ENCODE assay signal across 2 cellular contexts in genomic region chr15:62821384-62822131, GRCh38.
TF ChIP-seq lines count a peak whose summit lies in the region.

No MANE protein-coding gene starts in this region.

TF ChIP-seq in endothelial cell of umbilical vein, 7 proteins besides CTCF, POLR2A, EP300 and RAD21:
- TF ChIP-seq POLR2AphosphoS5 (IDR thresholded peaks at IDR 0.05; ENCODE audit: insufficient read depth, low read depth, low read length) (no peak), MAX (IDR thresholded peaks at IDR 0.05; ENCODE audit: insufficient read depth, insufficient read length) (no peak), JUN (IDR thresholded peaks at IDR 0.05; ENCODE audit: borderline replicate concordance, insufficient read depth, insufficient read length, low read depth) (no peak), FOS (IDR thresholded peaks at IDR 0.05; ENCODE audit: borderline replicate concordance, insufficient read depth, low read length) (no peak), EZH2 (IDR thresholded peaks at IDR 0.05; ENCODE audit: borderline replicate concordance, low read depth, low read length, severe bottlenecking) (no peak), MYC (IDR thresholded peaks at IDR 0.05; ENCODE audit: low read depth, low read length) (no peak), GATA2 (IDR thresholded peaks at IDR 0.05; ENCODE audit: insufficient read depth, insufficient read length, low read depth, low read length) (no peak)

TF ChIP-seq in HepG2, 621 proteins besides CTCF, POLR2A, EP300 and RAD21 (continues in another document):
- TF ChIP-seq NFKBIZ (CRISPR knock-in tag; IDR thresholded peaks at IDR 0.05) (no peak), MLX (CRISPR knock-in tag; IDR thresholded peaks at IDR 0.05) (0 out of 2 replicates have a peak, but pooled peaks have one; percentile 28), DRAP1 (CRISPR knock-in tag; IDR thresholded peaks at IDR 0.05) (0 out of 2 replicates have a peak, but pooled peaks have one; percentile 31), SSRP1 (CRISPR knock-in tag; IDR thresholded peaks at IDR 0.05) (no peak), SOX5 (CRISPR knock-in tag; IDR thresholded peaks at IDR 0.05; ENCODE audit: borderline replicate concordance) (peak; percentile 77), TBX3 (IDR thresholded peaks at IDR 0.05; ENCODE audit: borderline replicate concordance) (no peak), ZNF713 (CRISPR knock-in tag; IDR thresholded peaks at IDR 0.05) (no peak), NR2C2 (CRISPR knock-in tag; IDR thresholded peaks at IDR 0.05; ENCODE audit: borderline replicate concordance) (no peak), FOXP1 (IDR thresholded peaks at IDR 0.05) (no peak), FOXP1 (CRISPR knock-in tag; IDR thresholded peaks at IDR 0.05) (0 out of 2 replicates have a peak, but pooled peaks have one; percentile 9), KAT8 (CRISPR knock-in tag; IDR thresholded peaks at IDR 0.05) (peak; percentile 40; the same call in 1 of the 2 replicates), HOXD1 (CRISPR knock-in tag; IDR thresholded peaks at IDR 0.05) (no peak), CEBPZ (IDR thresholded peaks at IDR 0.05; ENCODE audit: low read length) (no peak), ZNF180 (CRISPR knock-in tag; IDR thresholded peaks at IDR 0.05; ENCODE audit: borderline replicate concordance, low read depth) (no peak), ZFP82 (CRISPR knock-in tag; IDR thresholded peaks at IDR 0.05; ENCODE audit: borderline replicate concordance) (no peak), ELF3 (CRISPR knock-in tag; IDR thresholded peaks at IDR 0.05) (peak; percentile 99), ATF2 (CRISPR knock-in tag; IDR thresholded peaks at IDR 0.05) (no peak), CBX2 (IDR thresholded peaks at IDR 0.05; ENCODE audit: low read depth, low read length) (no peak), CBX2 (CRISPR knock-in tag; IDR thresholded peaks at IDR 0.05; ENCODE audit: low read depth) (no peak), ZNF263 (CRISPR knock-in tag; IDR thresholded peaks at IDR 0.05) (no peak), CEBPB (IDR thresholded peaks at IDR 0.05; ENCODE audit: borderline replicate concordance, low read depth, low read length) (no peak), ZNF850 (CRISPR knock-in tag; conservative IDR thresholded peaks at IDR 0.05) (no peak), HNRNPLL (IDR thresholded peaks at IDR 0.05; ENCODE audit: low read depth, low read length, poor library complexity, severe bottlenecking) (no peak), PAXIP1 (CRISPR knock-in tag; conservative IDR thresholded peaks at IDR 0.05) (peak; percentile 83), MLLT10 (CRISPR knock-in tag; IDR thresholded peaks at IDR 0.05) (no peak), ZNF274 (CRISPR knock-in tag; IDR thresholded peaks at IDR 0.05) (no peak), ZNF18 (CRISPR knock-in tag; IDR thresholded peaks at IDR 0.05; ENCODE audit: insufficient replicate concordance) (no peak), ZBTB10 (CRISPR knock-in tag; IDR thresholded peaks at IDR 0.05; ENCODE audit: borderline replicate concordance) (no peak), ATF7 (IDR thresholded peaks at IDR 0.05) (no peak), ATF7 (CRISPR knock-in tag; IDR thresholded peaks at IDR 0.05) (no peak), ARID5B (CRISPR knock-in tag; IDR thresholded peaks at IDR 0.05) (peak; percentile 63), KAT7 (CRISPR knock-in tag; IDR thresholded peaks at IDR 0.05; ENCODE audit: borderline replicate concordance) (no peak)
